ENCODE assay signal across 16 cellular contexts in the genomic region with DNA sequence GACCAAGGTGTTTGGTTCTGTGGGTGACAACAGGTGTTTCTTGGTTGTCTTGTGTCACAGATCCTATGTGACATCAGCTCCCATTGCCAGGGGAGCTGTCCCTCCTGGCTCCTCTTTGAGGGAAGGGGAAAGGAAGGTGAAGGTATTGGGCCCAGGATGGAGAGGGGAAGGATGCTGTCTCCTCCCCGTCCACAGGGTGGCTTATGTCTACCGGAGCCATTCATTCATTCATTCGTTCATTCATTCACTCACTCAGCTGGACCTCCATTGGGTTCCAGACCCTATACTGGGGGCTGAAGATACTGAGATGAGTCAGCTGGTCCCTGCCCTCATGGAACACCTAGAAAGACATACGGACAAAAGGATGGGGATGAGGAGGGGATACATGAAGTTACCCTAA. TPM values are rescaled to one million over a fixed set of nuclear protein-coding genes. Genes with fewer than 3 reads are reported as not detected.
DNase-seq lines count a peak whose midpoint lies in the region; ATAC-seq, FAIRE-seq and TF ChIP-seq lines count a peak whose summit lies in the region.
"Had no signal": no experiment of that assay in that cellular context is flagged by ENCODE, and none has a peak within 500 bp of the region (broad histone marks: within the 10 kb centered on the region; RNA-seq: fewer than 3 reads in every experiment).

No MANE protein-coding gene starts in this region.

- H3K4me3 Mint-ChIP-seq in CD4-positive, alpha-beta T cell: no peak overlapping the region
- H3K4me3 Mint-ChIP-seq: T-helper 2 cell treated with Interferon-gamma antibody and Interleukin-4, amounts not matched to agents 5 μg/mL and 100 μg/mL, for 36 hours had no signal

- no TSS peak for BruUV-seq in Panc1 (replicated peaks; lab: Mats Ljungman, UMichigan)
- no TSS peak for BruUV-seq in endothelial cell of umbilical vein (replicated peaks; lab: Mats Ljungman, UMichigan)

- TF ChIP-seq CTCF in Panc1 (IDR thresholded peaks at IDR 0.05) (no peak; the same call in 1 of the 2 replicates), endothelial cell of umbilical vein (IDR thresholded peaks at IDR 0.05; ENCODE audit: extremely low read depth in 1 of 2, insufficient read depth in 1 of 2, low read depth in 1 of 2, low read length in 2 of 2) (no peak), thyroid gland (IDR thresholded peaks at IDR 0.05) (no peak)
- TF ChIP-seq CTCF in CD4-positive, alpha-beta T cell (IDR thresholded peaks at IDR 0.05): no peak

- dilution Hi-C loops in endothelial cell of umbilical vein (cut with MboI; ENCODE audit: extremely low pct_ligation_motif_present, low sequenced_read_pairs): no loop called here

- peaks cover 39% of the 10 kb centered on the region for H3K4me1 ChIP-seq in Panc1 (ENCODE audit: control insufficient read depth, insufficient read depth, low read length)
- H3K4me1 ChIP-seq in endothelial cell of umbilical vein (ENCODE audit: control insufficient read depth, extremely low read depth, insufficient read depth, low read length): peaks cover 78% of the 10 kb centered on the region
- H3K4me1 ChIP-seq in thyroid gland: peaks cover 42 to 54% of the 10 kb centered on the region in 2 donors

- H3K9me3 ChIP-seq in Panc1 (ENCODE audit: control insufficient read depth, insufficient read depth, low read depth, low read length): no peaks in the 10 kb centered on the region
- no peaks in the 10 kb centered on the region for H3K9me3 ChIP-seq in endothelial cell of umbilical vein (replicated peaks; ENCODE audit: control insufficient read depth, insufficient read depth, low read length)
- no peaks in the 10 kb centered on the region for H3K9me3 ChIP-seq in thyroid gland
- H3K9me3 ChIP-seq in CD4-positive, alpha-beta T cell (ENCODE audit: control insufficient read depth, low read length): no peaks in the 10 kb centered on the region
- H3K9me3 ChIP-seq: heart left ventricle, mucosa of descending colon had no signal

- H3K27me3 ChIP-seq in Panc1 (ENCODE audit: control insufficient read depth, insufficient read depth, low read length) (no peaks in the 10 kb centered on the region), endothelial cell of umbilical vein (ENCODE audit: control insufficient read depth in 2 of 2, insufficient read depth in 2 of 2, low read length in 2 of 2) (no peaks in the 10 kb centered on the region), thyroid gland (no peaks in the 10 kb centered on the region)
- H3K27me3 ChIP-seq in CD4-positive, alpha-beta T cell (ENCODE audit: control insufficient read depth, insufficient read depth, low read length): no peaks in the 10 kb centered on the region
- H3K27me3 ChIP-seq: heart left ventricle had no signal

- peaks cover 7% of the 10 kb centered on the region for H3K27me3 Mint-ChIP-seq in CD4-positive, alpha-beta T cell

- H3K4me3 ChIP-seq in Panc1 (ENCODE audit: low read depth in 2 of 2, low read length in 2 of 2) (no peak overlapping the region), endothelial cell of umbilical vein (replicated peaks in 1 of 3; ENCODE audit: insufficient read depth in 1 of 3, low read depth in 1 of 3, low read length in 3 of 3) (no peak overlapping the region), thyroid gland (replicated peaks in 1 of 3) (no peak overlapping the region)
- H3K4me3 ChIP-seq: heart left ventricle, mucosa of descending colon had no signal

- intact Hi-C loops in Panc1 (cut with micrococcal nuclease; ENCODE audit: unreplicated experiment) (no loop called here), endothelial cell of umbilical vein (cut with micrococcal nuclease) (loop anchor here (5.0 kb wide), 1 partner anchor 83 kb away; no protein-coding TSS in a partner anchor), thyroid gland (cut with DNase I) (no loop called here)
- intact Hi-C loops in CD4-positive, alpha-beta T cell (cut with DNase I, micrococcal nuclease): no loop called here

- H3K4me1 Mint-ChIP-seq in CD4-positive, alpha-beta T cell (ENCODE audit: low read depth): no peaks in the 10 kb centered on the region

- H3K36me3 ChIP-seq in Panc1 (ENCODE audit: control insufficient read depth, insufficient read depth, low read length) (no peaks in the 10 kb centered on the region), endothelial cell of umbilical vein (ENCODE audit: control insufficient read depth in 2 of 2, extremely low read depth in 1 of 2, insufficient read depth in 2 of 2, low read length in 2 of 2) (no peaks in the 10 kb centered on the region), thyroid gland (no peaks in the 10 kb centered on the region)
- H3K36me3 ChIP-seq: heart left ventricle had no signal

- CTCF ChIA-PET in Panc1 (lab: Charles Lee): interaction anchor here (0.7 kb wide), 1 partner anchor 112 kb away, joined by 5 read pairs; no protein-coding TSS in a partner anchor
- CTCF ChIA-PET in endothelial cell of umbilical vein (lab: Charles Lee): interaction anchor here (0.9 to 3.1 kb wide), 3 partner anchors 37 to 112 kb away, joined by 3 to 17 read pairs (median 10); no protein-coding TSS in a partner anchor
- CTCF ChIA-PET in CD4-positive, alpha-beta T cell (lab: Charles Lee): no interaction called here

- no peaks in the 10 kb centered on the region for H3K36me3 Mint-ChIP-seq in CD4-positive, alpha-beta T cell (ENCODE audit: low read depth)

- H3K27ac ChIP-seq in Panc1 (ENCODE audit: low read length) (peak overlapping the region; percentile 66; the same call in 1 of the 2 replicates), endothelial cell of umbilical vein (ENCODE audit: insufficient read depth, low read depth, low read length) (peak overlapping the region; percentile 90), thyroid gland (peak overlapping the region; percentile 87 to 89 (median 88))
- no peak overlapping the region for H3K27ac ChIP-seq in CD4-positive, alpha-beta T cell (ENCODE audit: low read depth, low read length)
- H3K27ac ChIP-seq: 22Rv1 had no signal

- no peak overlapping the region for H3K9ac ChIP-seq in endothelial cell of umbilical vein (replicated peaks; ENCODE audit: extremely low read depth, insufficient read depth, low read length)

- H3K27ac Mint-ChIP-seq in CD4-positive, alpha-beta T cell: no peak overlapping the region
- H3K27ac Mint-ChIP-seq: T-helper 2 cell treated with Interferon-gamma antibody and Interleukin-4, amounts not matched to agents 5 μg/mL and 100 μg/mL, for 36 hours had no signal

- H3K9me3 Mint-ChIP-seq in CD4-positive, alpha-beta T cell: no peaks in the 10 kb centered on the region
- H3K9me3 Mint-ChIP-seq: T-helper 2 cell treated with Interferon-gamma antibody and Interleukin-4, amounts not matched to agents 5 μg/mL and 100 μg/mL, for 36 hours had no signal

- no peaks in the 10 kb centered on the region for H4K20me1 ChIP-seq in endothelial cell of umbilical vein (replicated peaks; ENCODE audit: control insufficient read depth, extremely low read depth, insufficient read depth, low read length)

- 89 to 90% methylated on average over 4 of the region's 4 CpGs for WGBS in thyroid gland, 2 donors

- in situ Hi-C loops in Panc1 (cut with HindIII; ENCODE audit: low pct_unique_long_range_greater_than_20kb, low sequenced_read_pairs): no loop called here

- no peak for ATAC-seq in Panc1
- ATAC-seq in CD4-positive, alpha-beta T cell (ENCODE audit: poor library complexity): no peak

- H2AFZ ChIP-seq in endothelial cell of umbilical vein (ENCODE audit: low read depth, low read length): no peak overlapping the region

- no peaks in the 10 kb centered on the region for H3K9me1 ChIP-seq in endothelial cell of umbilical vein (replicated peaks; ENCODE audit: control insufficient read depth, extremely low read depth, insufficient read depth, low read length)

- DNase-seq in DMS53 (lab: John Stamatoyannopoulos, UW) (peak; percentile 57), DMS53 treated with DMSO at 0.1 percent for 48 hours (lab: John Stamatoyannopoulos, UW; ENCODE audit: unreplicated experiment) (no peak), Panc1 (ENCODE audit: low read depth, low spot score) (no peak), endothelial cell of umbilical vein (ENCODE audit: low read depth, low spot score) (no peak), thyroid gland (no peak), GM19239 (ENCODE audit: insufficient read length, low spot score) (no peak)
- DNase-seq in activated CD4-positive, alpha-beta T cell treated with anti-CD3 and anti-CD28 coated beads, Interleukin-2, amount 50 U/mL, for 4 hours: no peak
- no peak for DNase-seq in CD4-positive, alpha-beta T cell
- DNase-seq: activated CD4-positive, alpha-beta T cell treated with anti-CD3 and anti-CD28 coated beads for 1 hour; activated gamma-delta T cell treated with Interleukin-2 at 50 U/mL for 16 hours; heart left ventricle; NCI-H1436 treated with DMSO at 0.1 percent for 48 hours; stimulated activated CD4-positive, alpha-beta T cell treated with anti-CD3 and anti-CD28 coated beads, Interleukin-4, amount 100 ng/mL, for 1 hour had no signal

- peak overlapping the region; percentile 64 for H3K4me2 ChIP-seq in endothelial cell of umbilical vein (ENCODE audit: insufficient read depth, low read length)

- TF ChIP-seq POLR2A in endothelial cell of umbilical vein (IDR thresholded peaks at IDR 0.05; ENCODE audit: low read depth, low read length): no peak
- no peak for TF ChIP-seq POLR2A in thyroid gland (IDR thresholded peaks at IDR 0.05)

- FAIRE-seq in endothelial cell of umbilical vein (lab: Jason Lieb, UNC) (no peak), GM19239 (lab: Jason Lieb, UNC) (no peak)

- POLR2A ChIA-PET in Panc1 (lab: Charles Lee): no interaction called here
- POLR2A ChIA-PET in endothelial cell of umbilical vein (lab: Charles Lee): no interaction called here
- POLR2A ChIA-PET in CD4-positive, alpha-beta T cell (lab: Charles Lee): no interaction called here

- H3K79me2 ChIP-seq in endothelial cell of umbilical vein (ENCODE audit: control insufficient read depth, insufficient read depth, low read length): peaks cover 51% of the 10 kb centered on the region

TF ChIP-seq in endothelial cell of umbilical vein, 7 proteins besides CTCF, POLR2A, EP300 and RAD21 (continues in another document):
- TF ChIP-seq JUN (IDR thresholded peaks at IDR 0.05; ENCODE audit: borderline replicate concordance, insufficient read depth, insufficient read length, low read depth): no peak
- TF ChIP-seq EZH2 (IDR thresholded peaks at IDR 0.05; ENCODE audit: borderline replicate concordance, low read depth, low read length, severe bottlenecking): no peak

RNA-seq across cellular contexts. Expression of a gene that starts 38.9 kb away (rescaled TPM):
- total RNA-seq in Panc1 (2021; ENCODE audit: unreplicated experiment) (29.0 TPM), endothelial cell of umbilical vein (69.1 and 69.5 TPM in 2 replicates), thyroid gland (10 to 100 TPM in 3 of 4 donors, 1 to 10 TPM in 1; 7.5 to 27.3 (median 23.8) TPM)
- polyA plus RNA-seq in Panc1 (2012; ENCODE audit: insufficient read length): 27.5 TPM
- 46.0 and 50.8 TPM in 2 replicates for polyA plus RNA-seq in endothelial cell of umbilical vein
- polyA plus RNA-seq in endothelial cell of umbilical vein (2011; cell fraction: cytosol; rRNA removed): 38.3 and 38.5 TPM in 2 replicates
- 26.6 and 28.8 TPM in 2 replicates for polyA plus RNA-seq in endothelial cell of umbilical vein (2011; cell fraction: nucleus; rRNA removed)
- 72.1 and 77.1 TPM in 2 replicates for polyA plus RNA-seq in endothelial cell of umbilical vein (2012)
- polyA minus RNA-seq in endothelial cell of umbilical vein: 78.6 and 80.2 TPM in 2 replicates
- 3.1 TPM for polyA minus RNA-seq in endothelial cell of umbilical vein (2011; cell fraction: cytosol; rRNA and poly(A)+ RNA removed)
- polyA minus RNA-seq in endothelial cell of umbilical vein (2011; cell fraction: nucleus; rRNA and poly(A)+ RNA removed): 33.2 and 36.8 TPM in 2 replicates
- under 1 TPM in 1 of 2 experiments, not detected in 1; 0.08 TPM for total RNA-seq in CD4-positive, alpha-beta T cell

Comparison
In these comparisons a context has a peak if more than half of its experiments do, and no peak if none do; other contexts are left out.
1. RNA of a gene that starts 38.9 kb away (total RNA-seq): 69.1 to 69.5 TPM in endothelial cell of umbilical vein, 29.0 TPM in Panc1 (single experiment) and 7.5 to 27.3 TPM in thyroid gland; 0.08 TPM in CD4-positive, alpha-beta T cell; every median in the first group is over 4 times any median in the second.